Comparison of ENCODE assay signal across 23 cellular contexts in genomic region chr19:23403024-23403423, GRCh38.
"Had no signal": no experiment of that assay in that cellular context is flagged by ENCODE, and none has a peak within 500 bp of the region (broad histone marks: within the 10 kb centered on the region; RNA-seq: fewer than 3 reads in every experiment).

No MANE protein-coding gene starts in this region.

- ATAC-seq: heart right ventricle, left cardiac atrium had no signal

- H3K4me1 ChIP-seq: esophagus muscularis mucosa, heart right ventricle, prostate gland, upper lobe of left lung, vagina had no signal

- FAIRE-seq: astrocyte, keratinocyte had no signal

- H3K36me3 ChIP-seq: esophagus muscularis mucosa, heart right ventricle, neutrophil, prostate gland, thoracic aorta, upper lobe of left lung, vagina had no signal

- H3K4me3 ChIP-seq: esophagus muscularis mucosa, heart right ventricle, prostate gland, thoracic aorta, upper lobe of left lung, vagina had no signal

- H3K27me3 ChIP-seq: esophagus muscularis mucosa, heart right ventricle, neutrophil, upper lobe of left lung, vagina had no signal

- DNase-seq: activated CD4-positive, alpha-beta T cell treated with anti-CD3 and anti-CD28 coated beads for 4 hours; activated CD4-positive, alpha-beta T cell treated with anti-CD3 and anti-CD28 coated beads, Interleukin-2, amount 50 U/mL, for 48 hours; activated effector memory CD4-positive, alpha-beta T cell treated with Interleukin-2 at 50 U/mL for 16 hours; activated naive CD4-positive, alpha-beta T cell treated with Interleukin-2 at 50 U/mL for 16 hours; activated naive CD8-positive, alpha-beta T cell treated with anti-CD3 and anti-CD28 coated beads for 36 hours; caudate nucleus; foreskin melanocyte; heart right ventricle; left cardiac atrium; mammary epithelial cell; nephron progenitor cell; retina; stimulated activated CD4-positive, alpha-beta T cell treated with anti-CD3 and anti-CD28 coated beads, Interleukin-2, amount 100 ng/mL, for 48 hours; stimulated activated naive CD4-positive, alpha-beta T cell treated with Interleukin-2 at 50 U/mL for 16 hours; T-helper 1 cell; upper lobe of left lung had no signal

- H3K27ac ChIP-seq: esophagus muscularis mucosa, heart right ventricle, neutrophil, prostate gland, thoracic aorta, upper lobe of left lung, vagina had no signal

- H3K9me3 ChIP-seq: esophagus muscularis mucosa, heart right ventricle, prostate gland, thoracic aorta, upper lobe of left lung, vagina had no signal
